1 cellular context compared by ENCODE assay signal in the genomic region with DNA sequence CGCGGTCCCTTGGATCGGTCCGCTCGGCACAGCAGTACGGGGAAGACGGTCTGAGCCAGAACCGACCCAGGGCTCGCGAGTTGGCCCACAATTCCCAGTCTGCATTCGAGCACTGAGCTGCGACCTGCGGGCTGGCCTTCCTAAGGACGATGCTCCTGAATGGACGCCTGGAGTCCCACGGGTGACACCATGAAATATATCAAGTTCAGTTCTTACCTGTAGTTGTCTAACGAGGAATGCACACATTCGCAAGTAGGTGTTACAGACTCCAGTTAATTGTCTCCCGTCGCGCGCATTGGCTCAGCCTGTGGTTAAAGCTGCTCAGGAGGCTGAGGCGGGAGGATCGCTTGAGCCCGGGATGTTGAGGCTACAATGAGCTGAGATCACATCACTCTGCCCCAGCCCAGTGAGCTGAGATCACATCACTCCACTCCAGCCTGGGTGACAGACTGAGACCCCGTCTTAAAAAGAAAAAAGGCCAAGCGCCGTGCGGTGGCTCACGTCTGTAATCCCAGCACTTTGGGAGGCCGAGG.
A peak's percentile ranks its signal among the peaks of the same experiment; 100 is the strongest.
TF ChIP-seq lines count a peak whose summit lies in the region.

No MANE protein-coding gene starts in this region.

TF ChIP-seq in GM12878, 131 proteins besides CTCF, POLR2A, EP300 and RAD21:
- no peak for TF ChIP-seq ZNF622 (IDR thresholded peaks at IDR 0.05)
- no peak for TF ChIP-seq IKZF2 (IDR thresholded peaks at IDR 0.05)
- TF ChIP-seq, protein P1, sequence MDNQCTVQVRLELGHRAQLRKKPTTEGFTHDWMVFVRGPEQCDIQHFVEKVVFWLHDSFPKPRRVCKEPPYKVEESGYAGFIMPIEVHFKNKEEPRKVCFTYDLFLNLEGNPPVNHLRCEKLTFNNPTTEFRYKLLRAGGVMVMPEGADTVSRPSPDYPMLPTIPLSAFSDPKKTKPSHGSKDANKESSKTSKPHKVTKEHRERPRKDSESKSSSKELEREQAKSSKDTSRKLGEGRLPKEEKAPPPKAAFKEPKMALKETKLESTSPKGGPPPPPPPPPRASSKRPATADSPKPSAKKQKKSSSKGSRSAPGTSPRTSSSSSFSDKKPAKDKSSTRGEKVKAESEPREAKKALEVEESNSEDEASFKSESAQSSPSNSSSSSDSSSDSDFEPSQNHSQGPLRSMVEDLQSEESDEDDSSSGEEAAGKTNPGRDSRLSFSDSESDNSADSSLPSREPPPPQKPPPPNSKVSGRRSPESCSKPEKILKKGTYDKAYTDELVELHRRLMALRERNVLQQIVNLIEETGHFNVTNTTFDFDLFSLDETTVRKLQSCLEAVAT (IDR thresholded peaks at IDR 0.05), result peak; percentile 81
- TF ChIP-seq NBN (IDR thresholded peaks at IDR 0.05), result peak; percentile 42; the same call in 1 of the 2 replicates
- TF ChIP-seq, protein P2, sequence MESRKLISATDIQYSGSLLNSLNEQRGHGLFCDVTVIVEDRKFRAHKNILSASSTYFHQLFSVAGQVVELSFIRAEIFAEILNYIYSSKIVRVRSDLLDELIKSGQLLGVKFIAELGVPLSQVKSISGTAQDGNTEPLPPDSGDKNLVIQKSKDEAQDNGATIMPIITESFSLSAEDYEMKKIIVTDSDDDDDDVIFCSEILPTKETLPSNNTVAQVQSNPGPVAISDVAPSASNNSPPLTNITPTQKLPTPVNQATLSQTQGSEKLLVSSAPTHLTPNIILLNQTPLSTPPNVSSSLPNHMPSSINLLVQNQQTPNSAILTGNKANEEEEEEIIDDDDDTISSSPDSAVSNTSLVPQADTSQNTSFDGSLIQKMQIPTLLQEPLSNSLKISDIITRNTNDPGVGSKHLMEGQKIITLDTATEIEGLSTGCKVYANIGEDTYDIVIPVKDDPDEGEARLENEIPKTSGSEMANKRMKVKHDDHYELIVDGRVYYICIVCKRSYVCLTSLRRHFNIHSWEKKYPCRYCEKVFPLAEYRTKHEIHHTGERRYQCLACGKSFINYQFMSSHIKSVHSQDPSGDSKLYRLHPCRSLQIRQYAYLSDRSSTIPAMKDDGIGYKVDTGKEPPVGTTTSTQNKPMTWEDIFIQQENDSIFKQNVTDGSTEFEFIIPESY (IDR thresholded peaks at IDR 0.05), result 0 out of 2 replicates have a peak, but pooled peaks have one; percentile 31
- TF ChIP-seq MXI1 (IDR thresholded peaks at IDR 0.05; ENCODE audit: low read depth, low read length), result no peak
- no peak for TF ChIP-seq TCF7 (IDR thresholded peaks at IDR 0.05; ENCODE audit: borderline replicate concordance)
- TF ChIP-seq SMARCA5 (IDR thresholded peaks at IDR 0.05), result no peak
